26 cellular contexts compared by ENCODE assay signal in genomic region chr18:50671376-50671775, GRCh38.
"Had no signal": no experiment of that assay in that cellular context is flagged by ENCODE, and none has a peak within 500 bp of the region (broad histone marks: within the 10 kb centered on the region; RNA-seq: fewer than 3 reads in every experiment).

No MANE protein-coding gene starts in this region.

- DNase-seq: colonic mucosa; effector CD8-positive, alpha-beta T cell; endodermal cell; foreskin fibroblast; gastrocnemius medialis; kidney; left lung; mesenchymal stem cell; naive thymus-derived CD4-positive, alpha-beta T cell; occipital lobe; ovary; sigmoid colon; stimulated activated CD4-positive, alpha-beta T cell treated with anti-CD3 and anti-CD28 coated beads, Interleukin-15, amount 100 ng/mL, for 24 hours; stimulated activated CD4-positive, alpha-beta T cell treated with anti-CD3 and anti-CD28 coated beads, Interleukin-2, amount 100 ng/mL, for 48 hours; stimulated activated naive B cell treated with anti-CD40 and anti-IgM and Interleukin-4, amounts not matched to agents 10 μg/mL and 1 μg/mL and 100 μg/mL, for 72 hours; transverse colon; upper lobe of right lung; uterus had no signal

- H3K27me3 ChIP-seq: colonic mucosa, gastrocnemius medialis, left lung, ovary, sigmoid colon, transverse colon, upper lobe of right lung, uterus had no signal

- ATAC-seq: esophagus mucosa; gastrocnemius medialis; left lung; naive thymus-derived CD4-positive, alpha-beta T cell; stimulated activated naive B cell treated with anti-CD40 and anti-IgM and Interleukin-4, amounts not matched to agents 10 μg/mL and 1 μg/mL and 100 μg/mL, for 72 hours; upper lobe of right lung had no signal

- H3K27ac ChIP-seq: colonic mucosa, epithelial cell of prostate, gastrocnemius medialis, left lung, ovary, sigmoid colon, skin epidermis, thoracic aorta, transverse colon, upper lobe of right lung, uterus had no signal

- H3K27me3 Mint-ChIP-seq: dendritic cell treated with granulocyte-macrophage colony-stimulating factor and Interleukin-4, amounts not matched to agents 40 ng/mL and 50 ng/mL, for 4 days; stimulated activated naive CD8-positive, alpha-beta T cell treated with anti-CD3 and anti-CD28 coated beads, Interleukin-15, Interleukin-2, amounts not matched to agents 100 ng/mL and 50 ng/mL, for 24 hours had no signal

- H3K9me3 Mint-ChIP-seq: dendritic cell treated with granulocyte-macrophage colony-stimulating factor and Interleukin-4, amounts not matched to agents 40 ng/mL and 50 ng/mL, for 4 days; mesothelial cell of epicardium; nephron; stimulated activated naive B cell treated with anti-CD40 and anti-IgM and Interleukin-4, amounts not matched to agents 10 μg/mL and 1 μg/mL and 100 μg/mL, for 72 hours; stimulated activated naive CD8-positive, alpha-beta T cell treated with anti-CD3 and anti-CD28 coated beads, Interleukin-15, Interleukin-2, amounts not matched to agents 100 ng/mL and 50 ng/mL, for 24 hours had no signal

- H3K9me3 ChIP-seq: colonic mucosa, gastrocnemius medialis, left lung, ovary, sigmoid colon, thoracic aorta, transverse colon, upper lobe of right lung, uterus had no signal

- H3K36me3 ChIP-seq: colonic mucosa, gastrocnemius medialis, left lung, ovary, sigmoid colon, thoracic aorta, transverse colon, upper lobe of right lung, uterus had no signal

- H3K4me1 ChIP-seq: colonic mucosa, gastrocnemius medialis, left lung, sigmoid colon, transverse colon, upper lobe of right lung, uterus had no signal

- H3K4me1 Mint-ChIP-seq: naive thymus-derived CD4-positive, alpha-beta T cell; stimulated activated naive B cell treated with anti-CD40 and anti-IgM and Interleukin-4, amounts not matched to agents 10 μg/mL and 1 μg/mL and 100 μg/mL, for 72 hours had no signal

- H3K4me3 Mint-ChIP-seq: dendritic cell treated with granulocyte-macrophage colony-stimulating factor and Interleukin-4, amounts not matched to agents 40 ng/mL and 50 ng/mL, for 4 days; endodermal cell; mesothelial cell of epicardium; naive thymus-derived CD4-positive, alpha-beta T cell; nephron; stimulated activated naive B cell treated with anti-CD40 and anti-IgM and Interleukin-4, amounts not matched to agents 10 μg/mL and 1 μg/mL and 100 μg/mL, for 72 hours; stimulated activated naive CD8-positive, alpha-beta T cell treated with anti-CD3 and anti-CD28 coated beads, Interleukin-15, Interleukin-2, amounts not matched to agents 100 ng/mL and 50 ng/mL, for 24 hours had no signal

- H3K27ac Mint-ChIP-seq: dendritic cell treated with granulocyte-macrophage colony-stimulating factor and Interleukin-4, amounts not matched to agents 40 ng/mL and 50 ng/mL, for 4 days; endodermal cell; mesothelial cell of epicardium; naive thymus-derived CD4-positive, alpha-beta T cell; stimulated activated naive B cell treated with anti-CD40 and anti-IgM and Interleukin-4, amounts not matched to agents 10 μg/mL and 1 μg/mL and 100 μg/mL, for 72 hours; stimulated activated naive CD8-positive, alpha-beta T cell treated with anti-CD3 and anti-CD28 coated beads, Interleukin-15, Interleukin-2, amounts not matched to agents 100 ng/mL and 50 ng/mL, for 24 hours had no signal

- H3K36me3 Mint-ChIP-seq: mesothelial cell of epicardium; naive thymus-derived CD4-positive, alpha-beta T cell; stimulated activated naive B cell treated with anti-CD40 and anti-IgM and Interleukin-4, amounts not matched to agents 10 μg/mL and 1 μg/mL and 100 μg/mL, for 72 hours had no signal

- H3K4me3 ChIP-seq: colonic mucosa, gastrocnemius medialis, left lung, ovary, sigmoid colon, skin epidermis, thoracic aorta, transverse colon, upper lobe of right lung, uterus had no signal
